ENCODE assay signal across 23 cellular contexts in genomic region chr7:117901089-117901797, GRCh38. TPM values are rescaled to one million over a fixed set of nuclear protein-coding genes. Genes with fewer than 3 reads are reported as not detected.
A peak's percentile ranks its signal among the peaks of the same experiment; 100 is the strongest.
DNase-seq lines count a peak whose midpoint lies in the region; ATAC-seq and TF ChIP-seq lines count a peak whose summit lies in the region.
"Had no signal": no experiment of that assay in that cellular context is flagged by ENCODE, and none has a peak within 500 bp of the region (broad histone marks: within the 10 kb centered on the region; RNA-seq: fewer than 3 reads in every experiment).

No MANE protein-coding gene starts in this region.

- H3K4me1 ChIP-seq in endodermal cell (ENCODE audit: control insufficient read depth, insufficient read depth, low read length) (no peaks in the 10 kb centered on the region), smooth muscle cell (ENCODE audit: low read depth) (no peaks in the 10 kb centered on the region)
- H3K4me1 ChIP-seq: adrenal gland, BE2C, Caco-2, heart left ventricle, stomach, upper lobe of right lung had no signal

- H3K4me2 ChIP-seq in smooth muscle cell: no peak overlapping the region

- no peak overlapping the region for H2AFZ ChIP-seq in smooth muscle cell (ENCODE audit: low read depth)

- peak; percentile 33 for TF ChIP-seq CTCF in endodermal cell (conservative IDR thresholded peaks at IDR 0.05)
- TF ChIP-seq CTCF in smooth muscle cell (IDR thresholded peaks at IDR 0.05; ENCODE audit: borderline replicate concordance, insufficient read depth, poor library complexity, severe bottlenecking): no peak

- no peaks in the 10 kb centered on the region for H3F3A ChIP-seq in smooth muscle cell (ENCODE audit: low read depth)

- H3K9me3 Mint-ChIP-seq in endodermal cell: no peaks in the 10 kb centered on the region
- H3K9me3 Mint-ChIP-seq: dendritic cell treated with granulocyte-macrophage colony-stimulating factor and Interleukin-4, amounts not matched to agents 40 ng/mL and 50 ng/mL, for 4 days had no signal

- no peaks in the 10 kb centered on the region for H3K79me2 ChIP-seq in smooth muscle cell (ENCODE audit: low read depth)

- DNase-seq in NCI-H748 (lab: John Stamatoyannopoulos, UW; ENCODE audit: unreplicated experiment): peak; percentile 63
- DNase-seq in NCI-H748 treated with DMSO at 0.1 percent for 48 hours (lab: John Stamatoyannopoulos, UW): no peak
- DNase-seq in NCI-H345 treated with DMSO at 0.1 percent for 48 hours (lab: John Stamatoyannopoulos, UW; ENCODE audit: unreplicated experiment): peak; percentile 50
- DNase-seq in endodermal cell: no peak
- no peak for DNase-seq in T-helper 17 cell
- no peak for DNase-seq in smooth muscle cell (lab: John Stamatoyannopoulos, UW; ENCODE audit: unreplicated experiment)
- DNase-seq in NCI-H82 treated with DMSO at 0.1 percent for 48 hours (lab: John Stamatoyannopoulos, UW; ENCODE audit: unreplicated experiment): no peak
- DNase-seq: activated CD4-positive, alpha-beta T cell treated with anti-CD3 and anti-CD28 coated beads, Interleukin-2, amount 50 U/mL, for 4 hours; adrenal gland; BE2C; heart left ventricle; immature natural killer cell; NCI-H1930; NCI-H526 treated with DMSO at 0.1 percent for 48 hours; stimulated activated CD4-positive, alpha-beta T cell treated with anti-CD3 and anti-CD28 coated beads, Interleukin-4, amount 100 ng/mL, for 4 hours; stomach; upper lobe of right lung had no signal

- H3K27me3 ChIP-seq in endodermal cell (ENCODE audit: control insufficient read depth, insufficient read depth, low read length, poor library complexity, severe bottlenecking) (no peaks in the 10 kb centered on the region), smooth muscle cell (ENCODE audit: low read depth) (no peaks in the 10 kb centered on the region)
- H3K27me3 ChIP-seq: adrenal gland, heart left ventricle, upper lobe of right lung had no signal

- H3K36me3 Mint-ChIP-seq in endodermal cell (ENCODE audit: low read depth): no peaks in the 10 kb centered on the region
- H3K36me3 Mint-ChIP-seq in T-helper 17 cell (ENCODE audit: low read depth): no peaks in the 10 kb centered on the region
- H3K36me3 Mint-ChIP-seq: immature natural killer cell had no signal

- H3K27ac Mint-ChIP-seq in endodermal cell (no peak overlapping the region), T-helper 17 cell (no peak overlapping the region)
- H3K27ac Mint-ChIP-seq: dendritic cell treated with granulocyte-macrophage colony-stimulating factor and Interleukin-4, amounts not matched to agents 40 ng/mL and 50 ng/mL, for 4 days; immature natural killer cell had no signal

- no peaks in the 10 kb centered on the region for H3K4me1 Mint-ChIP-seq in endodermal cell
- no peaks in the 10 kb centered on the region for H3K4me1 Mint-ChIP-seq in T-helper 17 cell
- H3K4me1 Mint-ChIP-seq: immature natural killer cell had no signal

- WGBS in endodermal cell (ENCODE audit: insufficient coverage in 1 of 2, insufficient read length in 1 of 2), 2 experiments: 94 to 100% methylated on average over 2 to 5 of the region's 5 CpGs
- WGBS in smooth muscle cell (ENCODE audit: low lambda C conversion rate): 82% methylated on average over 5 of the region's 5 CpGs

- no peaks in the 10 kb centered on the region for H4K20me1 ChIP-seq in smooth muscle cell (ENCODE audit: low read depth)

- H3K27ac ChIP-seq in endodermal cell (ENCODE audit: low read depth, low read length) (no peak overlapping the region), smooth muscle cell (ENCODE audit: low read depth) (no peak overlapping the region)
- H3K27ac ChIP-seq: adrenal gland, heart left ventricle, stomach, upper lobe of right lung had no signal

- H3K9ac ChIP-seq in endodermal cell (ENCODE audit: extremely low read depth, low read length, poor library complexity, severe bottlenecking) (no peak overlapping the region), smooth muscle cell (ENCODE audit: low read depth) (no peak overlapping the region)

- H3K4me3 Mint-ChIP-seq in endodermal cell (no peak overlapping the region), T-helper 17 cell (no peak overlapping the region)
- H3K4me3 Mint-ChIP-seq: dendritic cell treated with granulocyte-macrophage colony-stimulating factor and Interleukin-4, amounts not matched to agents 40 ng/mL and 50 ng/mL, for 4 days; immature natural killer cell had no signal

- H3K27me3 Mint-ChIP-seq in endodermal cell (ENCODE audit: insufficient read depth) (no peaks in the 10 kb centered on the region), T-helper 17 cell (no peaks in the 10 kb centered on the region)

- no peak overlapping the region for H3K4me3 ChIP-seq in endodermal cell (ENCODE audit: low read length)
- no peak overlapping the region for H3K4me3 ChIP-seq in smooth muscle cell
- H3K4me3 ChIP-seq: adrenal gland, heart left ventricle, lung, stomach, upper lobe of right lung had no signal

- ATAC-seq in T-helper 17 cell: no peak
- ATAC-seq in HG03175 (IDR thresholded peaks at IDR 0.05; ENCODE audit: unreplicated experiment): no peak
- ATAC-seq: heart left ventricle, upper lobe of right lung had no signal

- no peaks in the 10 kb centered on the region for H3K9me3 ChIP-seq in endodermal cell (ENCODE audit: control insufficient read depth, low read length)
- H3K9me3 ChIP-seq in T-helper 17 cell (ENCODE audit: control insufficient read depth, low read length, poor library complexity, severe bottlenecking): no peaks in the 10 kb centered on the region
- H3K9me3 ChIP-seq in smooth muscle cell (replicated peaks; ENCODE audit: low read depth): no peaks in the 10 kb centered on the region
- H3K9me3 ChIP-seq: adrenal gland, BE2C, heart left ventricle, stomach, upper lobe of right lung had no signal

- no peaks in the 10 kb centered on the region for H3K36me3 ChIP-seq in endodermal cell (ENCODE audit: control insufficient read depth, insufficient read depth, low read length)
- H3K36me3 ChIP-seq in smooth muscle cell (ENCODE audit: low read depth): no peaks in the 10 kb centered on the region
- H3K36me3 ChIP-seq: adrenal gland, BE2C, heart left ventricle, stomach, upper lobe of right lung had no signal

RNA-seq across cellular contexts. Expression of gene CTTNBP2, which starts 28.0 kb away (rescaled TPM):
- 1 to 10 TPM; 5.2 to 6.5 TPM for total RNA-seq in endodermal cell
- polyA plus RNA-seq in endodermal cell (2013, experiment 1 of 2): 6.4 TPM
- 6.5 TPM for polyA plus RNA-seq in endodermal cell (2013, experiment 2 of 2)
- total RNA-seq in T-helper 17 cell: under 1 TPM in 1 of 2 donors, not detected in 1; 0.39 TPM
- 22.9 and 42.3 TPM in 2 replicates for total RNA-seq in smooth muscle cell
- 4.8 and 22.3 TPM in 2 replicates for polyA plus RNA-seq in smooth muscle cell
- total RNA-seq: A172; T-helper 1 cell treated with Interleukin-12 subunit alpha and Interleukin-12 subunit beta and Interleukin-4 antibody, amounts not matched to agents 30 ng/mL and 1 ng/mL, for 36 hours had no signal
- polyA plus RNA-seq: immature natural killer cell had no signal

Comparison
In these comparisons a context has a peak if more than half of its experiments do, and no peak if none do; other contexts are left out.
1. DNase-seq: peak in NCI-H748 (single experiment) and NCI-H345 treated with DMSO at 0.1 percent for 48 hours (single experiment); none in NCI-H748 treated with DMSO at 0.1 percent for 48 hours (single experiment), endodermal cell (single experiment), T-helper 17 cell (0 of 3), smooth muscle cell (single experiment) and NCI-H82 treated with DMSO at 0.1 percent for 48 hours (single experiment).
2. RNA of gene CTTNBP2, which starts 28.0 kb away (total RNA-seq): 22.9 to 42.3 TPM in smooth muscle cell and 5.2 to 6.5 TPM in endodermal cell; 0.39 TPM in T-helper 17 cell; every median in the first group is over 4 times any median in the second.